ENCODE assay signal across 16 cellular contexts in the genomic region with DNA sequence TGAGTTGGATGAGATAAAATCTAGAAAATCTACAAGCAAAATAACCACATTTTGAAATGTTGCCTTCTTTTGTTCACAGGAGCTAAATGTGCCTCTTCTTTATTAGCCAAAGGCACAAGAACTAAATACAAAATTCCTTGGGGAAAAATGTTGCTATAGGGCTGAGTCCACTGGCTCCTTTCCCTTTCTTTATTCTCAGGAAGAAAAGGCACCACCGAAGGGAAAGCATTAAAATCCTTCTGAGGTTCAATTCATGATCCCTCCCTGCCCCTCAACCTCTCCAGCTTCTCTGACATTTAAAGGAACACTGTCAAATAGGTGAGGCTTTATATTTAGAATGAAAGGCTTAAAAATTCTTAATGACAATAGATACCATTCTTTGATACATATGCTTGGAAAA.
DNase-seq lines count a peak whose midpoint lies in the region; ATAC-seq and TF ChIP-seq lines count a peak whose summit lies in the region.
"Had no signal": no experiment of that assay in that cellular context is flagged by ENCODE, and none has a peak within 500 bp of the region (broad histone marks: within the 10 kb centered on the region; RNA-seq: fewer than 3 reads in every experiment).

No MANE protein-coding gene starts in this region.

- peaks cover 57% of the 10 kb centered on the region for H3K36me3 Mint-ChIP-seq in activated CD4-positive, alpha-beta T cell treated with anti-CD3 and anti-CD28 coated beads for 36 hours (ENCODE audit: low read depth)
- H3K36me3 Mint-ChIP-seq in central memory CD8-positive, alpha-beta T cell (ENCODE audit: insufficient read depth): peaks cover 6% of the 10 kb centered on the region
- H3K36me3 Mint-ChIP-seq in osteocyte (ENCODE audit: unreplicated experiment): peaks cover 9% of the 10 kb centered on the region

- peaks cover 91% of the 10 kb centered on the region for H3K4me1 Mint-ChIP-seq in activated CD4-positive, alpha-beta T cell treated with anti-CD3 and anti-CD28 coated beads for 36 hours
- H3K4me1 Mint-ChIP-seq in central memory CD8-positive, alpha-beta T cell: peaks cover 58% of the 10 kb centered on the region
- peaks cover 79% of the 10 kb centered on the region for H3K4me1 Mint-ChIP-seq in osteocyte (ENCODE audit: unreplicated experiment)

- TF ChIP-seq CTCF in osteocyte (IDR thresholded peaks at IDR 0.05): no peak

- peak overlapping the region; percentile 78 for H3K27ac ChIP-seq in SK-N-MC
- H3K27ac ChIP-seq: A549, GM23248 had no signal

- H3K4me3 ChIP-seq in SK-N-MC: peak overlapping the region; percentile 34
- H3K4me3 ChIP-seq: A549, GM12878, GM23248, smooth muscle cell had no signal

- intact Hi-C loops in activated CD4-positive, alpha-beta T cell treated with anti-CD3 and anti-CD28 coated beads for 36 hours (cut with DNase I, micrococcal nuclease): loop anchor here in 1 of 2 experiments (10.0 kb wide), 1 partner anchor 510 kb away; no protein-coding TSS in a partner anchor

- H3K27me3 Mint-ChIP-seq in activated CD4-positive, alpha-beta T cell treated with anti-CD3 and anti-CD28 coated beads for 36 hours: no peaks in the 10 kb centered on the region
- H3K27me3 Mint-ChIP-seq in central memory CD8-positive, alpha-beta T cell: no peaks in the 10 kb centered on the region
- H3K27me3 Mint-ChIP-seq in osteocyte (ENCODE audit: unreplicated experiment): no peaks in the 10 kb centered on the region

- peak overlapping the region; percentile 11 for H3K4me3 Mint-ChIP-seq in activated CD4-positive, alpha-beta T cell treated with anti-CD3 and anti-CD28 coated beads for 36 hours
- no peak overlapping the region for H3K4me3 Mint-ChIP-seq in central memory CD8-positive, alpha-beta T cell
- H3K4me3 Mint-ChIP-seq in osteocyte (ENCODE audit: unreplicated experiment): peak overlapping the region; percentile 54

- H3K36me3 ChIP-seq in SK-N-MC (ENCODE audit: insufficient read depth, low read length): no peaks in the 10 kb centered on the region

- peaks cover 3% of the 10 kb centered on the region for H3K9me3 Mint-ChIP-seq in activated CD4-positive, alpha-beta T cell treated with anti-CD3 and anti-CD28 coated beads for 36 hours (ENCODE audit: low read depth)
- H3K9me3 Mint-ChIP-seq in central memory CD8-positive, alpha-beta T cell: no peaks in the 10 kb centered on the region
- H3K9me3 Mint-ChIP-seq in osteocyte (ENCODE audit: unreplicated experiment): no peaks in the 10 kb centered on the region

- no peak for ATAC-seq in activated CD4-positive, alpha-beta T cell treated with anti-CD3 and anti-CD28 coated beads for 36 hours
- no peak for ATAC-seq in central memory CD8-positive, alpha-beta T cell (replicated peaks; ENCODE audit: extremely low read depth, poor library complexity, severe bottlenecking)
- ATAC-seq in GM18907 (IDR thresholded peaks at IDR 0.05; ENCODE audit: unreplicated experiment): no peak
- ATAC-seq: A549, GM12878 had no signal

- POLR2A ChIA-PET in activated CD4-positive, alpha-beta T cell treated with anti-CD3 and anti-CD28 coated beads for 36 hours (lab: Charles Lee): no interaction called here

- H3K27ac Mint-ChIP-seq in activated CD4-positive, alpha-beta T cell treated with anti-CD3 and anti-CD28 coated beads for 36 hours: peak overlapping the region; percentile 81
- H3K27ac Mint-ChIP-seq in central memory CD8-positive, alpha-beta T cell (ENCODE audit: low read depth): peak overlapping the region; percentile 66
- H3K27ac Mint-ChIP-seq in osteocyte (ENCODE audit: unreplicated experiment): peak overlapping the region; percentile 95

- DNase-seq in activated CD4-positive, alpha-beta T cell treated with anti-CD3 and anti-CD28 coated beads for 36 hours: no peak
- no peak for DNase-seq in activated CD4-positive, alpha-beta T cell treated with anti-CD3 and anti-CD28 coated beads for 4 hours
- DNase-seq in SK-N-MC (ENCODE audit: low read depth, low spot score): no peak
- no peak for DNase-seq in central memory CD8-positive, alpha-beta T cell (ENCODE audit: low spot score in 2 of 2)
- DNase-seq in osteocyte (ENCODE audit: extremely low spot score, unreplicated experiment): no peak
- no peak for DNase-seq in epidermal melanocyte (ENCODE audit: insufficient read length, low spot score)
- no peak for DNase-seq in amygdala (lab: John Stamatoyannopoulos, UW)
- DNase-seq: DMS53, GM23248, NCI-H146, NCI-H748 treated with DMSO at 0.1 percent for 48 hours, SIG-M5 had no signal

- H3K9ac ChIP-seq in SK-N-MC (ENCODE audit: insufficient read length): peak overlapping the region; percentile 3
- H3K9ac ChIP-seq: GM23248 had no signal

- CTCF ChIA-PET in activated CD4-positive, alpha-beta T cell treated with anti-CD3 and anti-CD28 coated beads for 36 hours (lab: Charles Lee): interaction anchor here (1.1 to 2.1 kb wide), 5 partner anchors 17 to 181 kb away, joined by 3 to 6 read pairs (median 4); a partner anchor contains a TSS

- H3K9me3 ChIP-seq in SK-N-MC (ENCODE audit: low read depth, low read length): no peaks in the 10 kb centered on the region
- H3K9me3 ChIP-seq: A549 had no signal
